In genomic region chr1:115478933-115479551, GRCh38 we compare ENCODE assay signal across 12 cellular contexts.
A peak's percentile ranks its signal among the peaks of the same experiment; 100 is the strongest.
DNase-seq lines count a peak whose midpoint lies in the region; ATAC-seq and TF ChIP-seq lines count a peak whose summit lies in the region.
"Had no signal": no experiment of that assay in that cellular context is flagged by ENCODE, and none has a peak within 500 bp of the region (broad histone marks: within the 10 kb centered on the region; RNA-seq: fewer than 3 reads in every experiment).

No MANE protein-coding gene starts in this region.

- BruUV-seq in PC-3 (replicated peaks; lab: Mats Ljungman, UMichigan) = no TSS peak

- no peaks in the 10 kb centered on the region for H3K36me3 Mint-ChIP-seq in activated T-helper 1 cell treated with anti-CD3 and anti-CD28 coated beads, Interleukin-12 subunit alpha, Interleukin-12 subunit beta, Interleukin-2, Interleukin-4 antibody, amounts not matched to agents 30 ng/mL and 10 ng/mL and 1 ng/mL, durations not matched to agents 14 hours and 24 hours and 36 hours (ENCODE audit: low read depth)
- H3K36me3 Mint-ChIP-seq in CD8-positive, alpha-beta T cell = no peaks in the 10 kb centered on the region
- H3K36me3 Mint-ChIP-seq: naive thymus-derived CD8-positive, alpha-beta T cell had no signal

- no peaks in the 10 kb centered on the region for H3K36me3 ChIP-seq in PC-3 (ENCODE audit: low read depth, low read length)
- H3K36me3 ChIP-seq in CD8-positive, alpha-beta T cell (ENCODE audit: insufficient read depth, low read length) = no peaks in the 10 kb centered on the region

- H3K27me3 Mint-ChIP-seq in activated T-helper 1 cell treated with anti-CD3 and anti-CD28 coated beads, Interleukin-12 subunit alpha, Interleukin-12 subunit beta, Interleukin-2, Interleukin-4 antibody, amounts not matched to agents 30 ng/mL and 10 ng/mL and 1 ng/mL, durations not matched to agents 14 hours and 24 hours and 36 hours (ENCODE audit: insufficient read depth) = no peaks in the 10 kb centered on the region
- peaks cover 13% of the 10 kb centered on the region for H3K27me3 Mint-ChIP-seq in CD8-positive, alpha-beta T cell (ENCODE audit: low read depth)

- no peak overlapping the region for H3K27ac Mint-ChIP-seq in activated T-helper 1 cell treated with anti-CD3 and anti-CD28 coated beads, Interleukin-12 subunit alpha, Interleukin-12 subunit beta, Interleukin-2, Interleukin-4 antibody, amounts not matched to agents 30 ng/mL and 10 ng/mL and 1 ng/mL, durations not matched to agents 14 hours and 24 hours and 36 hours
- H3K27ac Mint-ChIP-seq in CD8-positive, alpha-beta T cell = no peak overlapping the region
- H3K27ac Mint-ChIP-seq: activated CD4-positive, alpha-beta memory T cell treated with anti-CD3 and anti-CD28 coated beads, Interleukin-2, amount 10 ng/mL, durations not matched to agents 7 days and 5 days; naive thymus-derived CD8-positive, alpha-beta T cell; T-helper 1 cell treated with Interleukin-12 subunit alpha and Interleukin-12 subunit beta and Interleukin-4 antibody, amounts not matched to agents 30 μg/mL and 1 μg/mL, for 36 hours had no signal

- H3K27me3 ChIP-seq in PC-3 (ENCODE audit: low read length) = no peaks in the 10 kb centered on the region
- H3K27me3 ChIP-seq in CD8-positive, alpha-beta T cell (ENCODE audit: insufficient read depth, low read length) = no peaks in the 10 kb centered on the region

- no peaks in the 10 kb centered on the region for H3K4me1 Mint-ChIP-seq in activated T-helper 1 cell treated with anti-CD3 and anti-CD28 coated beads, Interleukin-12 subunit alpha, Interleukin-12 subunit beta, Interleukin-2, Interleukin-4 antibody, amounts not matched to agents 30 ng/mL and 10 ng/mL and 1 ng/mL, durations not matched to agents 14 hours and 24 hours and 36 hours (ENCODE audit: low read depth)
- no peaks in the 10 kb centered on the region for H3K4me1 Mint-ChIP-seq in CD8-positive, alpha-beta T cell (ENCODE audit: low read depth)
- H3K4me1 Mint-ChIP-seq: activated CD4-positive, alpha-beta memory T cell treated with anti-CD3 and anti-CD28 coated beads, Interleukin-2, amount 10 ng/mL, durations not matched to agents 7 days and 5 days had no signal

- H3K27ac ChIP-seq in PC-3 (ENCODE audit: low read length) = no peak overlapping the region
- no peak overlapping the region for H3K27ac ChIP-seq in CD8-positive, alpha-beta T cell (ENCODE audit: low read depth, low read length)

- no peaks in the 10 kb centered on the region for H4K20me1 ChIP-seq in PC-3 (ENCODE audit: low read length)

- no peaks in the 10 kb centered on the region for H3K9me3 ChIP-seq in PC-3 (ENCODE audit: low read length)
- no peaks in the 10 kb centered on the region for H3K9me3 ChIP-seq in CD8-positive, alpha-beta T cell (ENCODE audit: low read length)

- H3F3A ChIP-seq in PC-3 (ENCODE audit: low read length, unreplicated experiment) = no peaks in the 10 kb centered on the region

- CTCF ChIA-PET in PC-3 (lab: Charles Lee) = no interaction called here
- CTCF ChIA-PET in CD8-positive, alpha-beta T cell (lab: Charles Lee) = no interaction called here

- H3K79me2 ChIP-seq in PC-3 (ENCODE audit: low read length) = no peaks in the 10 kb centered on the region

- peaks cover 7% of the 10 kb centered on the region for H3K4me1 ChIP-seq in PC-3 (ENCODE audit: insufficient read depth, low read length)
- no peaks in the 10 kb centered on the region for H3K4me1 ChIP-seq in CD8-positive, alpha-beta T cell (ENCODE audit: insufficient read depth, low read length)

- POLR2A ChIA-PET in PC-3 (lab: Charles Lee; ENCODE audit: unreplicated experiment) = no interaction called here
- POLR2A ChIA-PET in CD8-positive, alpha-beta T cell (lab: Charles Lee) = no interaction called here

- TF ChIP-seq CTCF in PC-3 (conservative IDR thresholded peaks at IDR 0.05; ENCODE audit: low read depth, low read length) = no peak
- no peak for TF ChIP-seq CTCF in CD8-positive, alpha-beta T cell (IDR thresholded peaks at IDR 0.05)

- H3K9ac ChIP-seq in PC-3 (ENCODE audit: low read length) = no peak overlapping the region

- no peaks in the 10 kb centered on the region for H3K9me2 ChIP-seq in PC-3 (replicated peaks; ENCODE audit: low read length)

- DNase-seq in Ammon's horn (ENCODE audit: low spot score) (peak; percentile 35), NCI-H1092 (lab: John Stamatoyannopoulos, UW) (peak; percentile 44), PC-3 (peak; percentile 39), islet precursor cell (peak; percentile 44)
- DNase-seq in activated T-helper 1 cell treated with anti-CD3 and anti-CD28 coated beads, Interleukin-12 subunit alpha, Interleukin-12 subunit beta, Interleukin-2, Interleukin-4 antibody, amounts not matched to agents 30 ng/mL and 10 ng/mL and 1 ng/mL, durations not matched to agents 14 hours and 24 hours and 36 hours (ENCODE audit: low spot score) = no peak
- no peak for DNase-seq in CD8-positive, alpha-beta T cell
- DNase-seq in stimulated activated CD4-positive, alpha-beta T cell treated with anti-CD3 and anti-CD28 coated beads, Interleukin-4, amount 100 ng/mL, for 24 hours = no peak
- DNase-seq: activated CD4-positive, alpha-beta memory T cell treated with anti-CD3 and anti-CD28 coated beads, Interleukin-2, amount 10 ng/mL, durations not matched to agents 7 days and 5 days; EL; naive thymus-derived CD8-positive, alpha-beta T cell had no signal

- ATAC-seq in PC-3 (peak; percentile 75), GM18873 (IDR thresholded peaks at IDR 0.05; ENCODE audit: low FRiP score, unreplicated experiment) (no peak)
- no peak for ATAC-seq in CD8-positive, alpha-beta T cell
- ATAC-seq: naive thymus-derived CD8-positive, alpha-beta T cell had no signal

- 0 out of 2 replicates have a peak overlapping the region, but pooled peaks have one; percentile 27 for H2AFZ ChIP-seq in PC-3 (ENCODE audit: low read length)

- intact Hi-C loops in PC-3 (cut with micrococcal nuclease) = no loop called here
- intact Hi-C loops in activated T-helper 1 cell treated with anti-CD3 and anti-CD28 coated beads, Interleukin-12 subunit alpha, Interleukin-12 subunit beta, Interleukin-2, Interleukin-4 antibody, amounts not matched to agents 30 ng/mL and 10 ng/mL and 1 ng/mL, durations not matched to agents 14 hours and 24 hours and 36 hours (cut with micrococcal nuclease) = no loop called here
- intact Hi-C loops in CD8-positive, alpha-beta T cell (cut with DNase I, micrococcal nuclease) = no loop called here

- no peak overlapping the region for H3K4me3 Mint-ChIP-seq in activated T-helper 1 cell treated with anti-CD3 and anti-CD28 coated beads, Interleukin-12 subunit alpha, Interleukin-12 subunit beta, Interleukin-2, Interleukin-4 antibody, amounts not matched to agents 30 ng/mL and 10 ng/mL and 1 ng/mL, durations not matched to agents 14 hours and 24 hours and 36 hours
- H3K4me3 Mint-ChIP-seq in CD8-positive, alpha-beta T cell = no peak overlapping the region
- H3K4me3 Mint-ChIP-seq: activated CD4-positive, alpha-beta memory T cell treated with anti-CD3 and anti-CD28 coated beads, Interleukin-2, amount 10 ng/mL, durations not matched to agents 7 days and 5 days; naive thymus-derived CD8-positive, alpha-beta T cell; T-helper 1 cell treated with Interleukin-12 subunit alpha and Interleukin-12 subunit beta and Interleukin-4 antibody, amounts not matched to agents 30 μg/mL and 1 μg/mL, for 36 hours had no signal

- peak overlapping the region; percentile 51 for H3K4me2 ChIP-seq in PC-3 (ENCODE audit: low read length)

- no peak overlapping the region for H3K4me3 ChIP-seq in PC-3 (ENCODE audit: low read length)
- no peak overlapping the region for H3K4me3 ChIP-seq in CD8-positive, alpha-beta T cell (ENCODE audit: low read depth, low read length)

- H3K9me3 Mint-ChIP-seq in activated T-helper 1 cell treated with anti-CD3 and anti-CD28 coated beads, Interleukin-12 subunit alpha, Interleukin-12 subunit beta, Interleukin-2, Interleukin-4 antibody, amounts not matched to agents 30 ng/mL and 10 ng/mL and 1 ng/mL, durations not matched to agents 14 hours and 24 hours and 36 hours = no peaks in the 10 kb centered on the region
- no peaks in the 10 kb centered on the region for H3K9me3 Mint-ChIP-seq in CD8-positive, alpha-beta T cell
- H3K9me3 Mint-ChIP-seq: activated CD4-positive, alpha-beta memory T cell treated with anti-CD3 and anti-CD28 coated beads, Interleukin-2, amount 10 ng/mL, durations not matched to agents 7 days and 5 days; T-helper 1 cell treated with Interleukin-12 subunit alpha and Interleukin-12 subunit beta and Interleukin-4 antibody, amounts not matched to agents 30 μg/mL and 1 μg/mL, for 36 hours had no signal

Comparison
In these comparisons a context has a peak if more than half of its experiments do, and no peak if none do; other contexts are left out.
1. DNase-seq: peak in Ammon's horn (single experiment), NCI-H1092 (single experiment), PC-3 (single experiment) and islet precursor cell (single experiment); none in activated T-helper 1 cell treated with anti-CD3 and anti-CD28 coated beads, Interleukin-12 subunit alpha, Interleukin-12 subunit beta, Interleukin-2, Interleukin-4 antibody, amounts not matched to agents 30 ng/mL and 10 ng/mL and 1 ng/mL, durations not matched to agents 14 hours and 24 hours and 36 hours (single experiment), CD8-positive, alpha-beta T cell (0 of 7) and stimulated activated CD4-positive, alpha-beta T cell treated with anti-CD3 and anti-CD28 coated beads, Interleukin-4, amount 100 ng/mL, for 24 hours (single experiment).